ENCODE assay signal across 8 cellular contexts in the genomic region with DNA sequence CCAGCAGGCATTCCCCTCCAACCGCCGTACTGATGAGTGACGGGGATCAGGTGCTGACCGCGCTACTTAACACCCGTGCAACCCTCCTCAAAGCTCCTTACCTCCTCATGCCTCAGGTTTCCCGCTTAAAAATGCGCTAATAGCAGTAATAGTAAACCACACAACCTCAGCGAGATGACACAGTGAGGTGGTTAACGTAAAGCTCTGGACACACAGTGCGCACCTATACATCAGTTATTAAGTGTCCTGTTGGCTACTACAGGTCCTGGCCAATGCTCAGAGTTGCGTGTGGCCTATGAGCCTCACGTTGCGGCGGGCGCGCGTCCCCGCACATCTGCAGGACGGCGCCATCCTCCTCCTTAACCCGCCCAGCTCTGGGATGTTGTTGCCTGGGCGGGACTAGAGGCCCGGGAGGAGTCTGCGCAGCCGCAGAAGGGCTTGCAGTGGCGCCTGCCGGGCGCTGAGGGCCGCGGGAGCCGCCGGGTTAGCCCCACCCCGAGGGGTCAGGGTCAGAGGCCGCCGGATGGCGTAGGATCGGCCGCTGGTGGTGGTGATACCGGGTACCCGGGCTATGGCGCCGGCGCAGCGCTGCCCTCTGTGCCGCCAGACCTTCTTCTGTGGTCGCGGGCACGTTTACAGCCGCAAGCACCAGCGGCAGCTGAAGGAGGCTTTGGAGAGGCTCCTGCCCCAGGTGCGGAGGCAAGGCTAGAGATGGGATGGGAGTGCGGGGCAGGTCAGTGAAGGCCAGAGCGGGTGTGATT. TPM values are rescaled to one million over a fixed set of nuclear protein-coding genes. Genes with fewer than 3 reads are reported as not detected.
A peak's percentile ranks its signal among the peaks of the same experiment; 100 is the strongest.
DNase-seq lines count a peak whose midpoint lies in the region; ATAC-seq and TF ChIP-seq lines count a peak whose summit lies in the region.

A gene with protein sequence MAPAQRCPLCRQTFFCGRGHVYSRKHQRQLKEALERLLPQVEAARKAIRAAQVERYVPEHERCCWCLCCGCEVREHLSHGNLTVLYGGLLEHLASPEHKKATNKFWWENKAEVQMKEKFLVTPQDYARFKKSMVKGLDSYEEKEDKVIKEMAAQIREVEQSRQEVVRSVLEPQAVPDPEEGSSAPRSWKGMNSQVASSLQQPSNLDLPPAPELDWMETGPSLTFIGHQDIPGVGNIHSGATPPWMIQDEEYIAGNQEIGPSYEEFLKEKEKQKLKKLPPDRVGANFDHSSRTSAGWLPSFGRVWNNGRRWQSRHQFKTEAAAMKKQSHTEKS (plus strand): TSS at position 512 of the 761 bp plus-strand sequence. CDS start 60 bp downstream, at position 572.

- H3K36me3 Mint-ChIP-seq in Calu3 (ENCODE audit: insufficient read depth, unreplicated experiment), result peaks cover 34% of the 10 kb centered on the region
- peaks cover 36% of the 10 kb centered on the region for H3K36me3 Mint-ChIP-seq in endodermal cell (ENCODE audit: low read depth)

- H3K4me1 Mint-ChIP-seq in Calu3 (ENCODE audit: low read depth, unreplicated experiment) (peaks cover 9% of the 10 kb centered on the region), endodermal cell (peaks cover 15% of the 10 kb centered on the region)

- H3K4me3 ChIP-seq in HUES48 (ENCODE audit: low read depth, low read length) (peak within 1 kb of the TSS; percentile 76), NT2/D1 (ENCODE audit: insufficient read length, low read depth) (peak within 1 kb of the TSS; percentile 96), endodermal cell (ENCODE audit: low read length) (peak within 1 kb of the TSS; percentile 88), mesodermal cell (ENCODE audit: extremely low read depth, insufficient read depth, low read length, poor library complexity, severe bottlenecking) (peak within 1 kb of the TSS; percentile 96)

- H3K9ac ChIP-seq in HUES48 (ENCODE audit: low read depth, low read length) (peak within 1 kb of the TSS; percentile 71), NT2/D1 (ENCODE audit: insufficient read length, low read depth) (peak within 1 kb of the TSS; percentile 93), endodermal cell (ENCODE audit: extremely low read depth, low read length, poor library complexity, severe bottlenecking) (peak within 1 kb of the TSS; percentile 71)

- H3K27me3 Mint-ChIP-seq in Calu3 (ENCODE audit: unreplicated experiment) (no peaks in the 10 kb centered on the region), endodermal cell (ENCODE audit: insufficient read depth) (no peaks in the 10 kb centered on the region)

- H3K27me3 ChIP-seq in HUES48 (ENCODE audit: control insufficient read depth, insufficient read depth, low read length) (no peaks in the 10 kb centered on the region), NT2/D1 (ENCODE audit: insufficient read depth, insufficient read length) (no peaks in the 10 kb centered on the region), endodermal cell (ENCODE audit: control insufficient read depth, insufficient read depth, low read length, poor library complexity, severe bottlenecking) (no peaks in the 10 kb centered on the region)

- peaks cover 30% of the 10 kb centered on the region for H3K36me3 ChIP-seq in HUES48 (ENCODE audit: control insufficient read depth, insufficient read depth, low read length)
- H3K36me3 ChIP-seq in NT2/D1 (ENCODE audit: insufficient read depth, insufficient read length, low read length), result peaks cover 36% of the 10 kb centered on the region
- peaks cover 34% of the 10 kb centered on the region for H3K36me3 ChIP-seq in endodermal cell (ENCODE audit: control insufficient read depth, insufficient read depth, low read length)
- H3K36me3 ChIP-seq in mesodermal cell (ENCODE audit: control insufficient read depth, insufficient read depth, low read length), result peaks cover 47% of the 10 kb centered on the region

- intact Hi-C loops in Calu3 (cut with micrococcal nuclease; ENCODE audit: unreplicated experiment), result no loop called here

- H3K4me3 Mint-ChIP-seq in Calu3 (ENCODE audit: low read depth, unreplicated experiment) (peak within 1 kb of the TSS; percentile 99), endodermal cell (peak within 1 kb of the TSS; percentile 98)

- H3K27ac ChIP-seq in HUES48 (ENCODE audit: low read depth, low read length) (peak within 1 kb of the TSS; percentile 94), endodermal cell (ENCODE audit: low read depth, low read length) (peak within 1 kb of the TSS; percentile 25), mesodermal cell (ENCODE audit: low read depth, low read length, severe bottlenecking) (peak within 1 kb of the TSS; percentile 94)

- peak; percentile 93 for ATAC-seq in GM21423 (IDR thresholded peaks at IDR 0.05; ENCODE audit: unreplicated experiment)

- H3K4me1 ChIP-seq in HUES48 (ENCODE audit: control insufficient read depth, insufficient read depth, low read length) (peaks cover 10% of the 10 kb centered on the region; the same call in 1 of the 2 replicates), NT2/D1 (ENCODE audit: insufficient read depth, insufficient read length) (peaks cover 6% of the 10 kb centered on the region), endodermal cell (ENCODE audit: control insufficient read depth, insufficient read depth, low read length) (no peaks in the 10 kb centered on the region), mesodermal cell (ENCODE audit: control insufficient read depth, insufficient read depth, low read length, poor library complexity, severe bottlenecking) (peaks cover 12% of the 10 kb centered on the region)

- peak within 1 kb of the TSS; percentile 45 for H3K27ac Mint-ChIP-seq in Calu3 (ENCODE audit: unreplicated experiment)
- peak within 1 kb of the TSS; percentile 99 for H3K27ac Mint-ChIP-seq in endodermal cell

- CTCF ChIA-PET in Calu3 (lab: Charles Lee), result no interaction called here

- no TSS peak for BruUV-seq in Calu3 (replicated peaks; lab: Mats Ljungman, UMichigan)

- 0% methylated on average over 37 to 54 of the region's 54 CpGs for WGBS in endodermal cell (ENCODE audit: insufficient coverage in 1 of 2, insufficient read length in 1 of 2), 2 experiments
- WGBS in mesodermal cell (ENCODE audit: insufficient coverage in 2 of 2), 2 experiments, result 0% methylated on average over 52 to 54 of the region's 54 CpGs

- DNase-seq in Calu3, result peak; percentile 87
- DNase-seq in NT2/D1 (ENCODE audit: low read depth, low spot score), result peak; percentile 87
- DNase-seq in activated CD8-positive, alpha-beta memory T cell treated with anti-CD3 and anti-CD28 coated beads, Interleukin-2, amount 50 U/mL, for 24 hours (ENCODE audit: extremely low read depth), result peak; percentile 86
- peak; percentile 98 for DNase-seq in endodermal cell
- DNase-seq in stimulated activated CD8-positive, alpha-beta memory T cell treated with anti-CD3 and anti-CD28 coated beads, Interleukin-15, amount 100 ng/mL, for 4 hours (ENCODE audit: low read depth in 2 of 2), result peak; percentile 87 to 91

- no peaks in the 10 kb centered on the region for H3K9me3 Mint-ChIP-seq in Calu3 (ENCODE audit: low read depth, unreplicated experiment)
- peaks cover 7% of the 10 kb centered on the region for H3K9me3 Mint-ChIP-seq in endodermal cell

- TF ChIP-seq CTCF in Calu3 (IDR thresholded peaks at IDR 0.05; ENCODE audit: unreplicated experiment), result no peak
- peak; percentile 22 for TF ChIP-seq CTCF in endodermal cell (conservative IDR thresholded peaks at IDR 0.05)

- H3K9me3 ChIP-seq in HUES48 (ENCODE audit: control insufficient read depth, insufficient read depth, low read length) (no peaks in the 10 kb centered on the region; the same call in 1 of the 2 replicates), NT2/D1 (ENCODE audit: insufficient read depth, low read length) (peaks cover 5% of the 10 kb centered on the region; the same call in 1 of the 2 replicates), endodermal cell (ENCODE audit: control insufficient read depth, low read length) (peaks cover 1% of the 10 kb centered on the region), mesodermal cell (ENCODE audit: control insufficient read depth, low read length) (peaks cover 5% of the 10 kb centered on the region)

RNA-seq across cellular contexts. Expression of the gene that starts here (rescaled TPM):
- total RNA-seq in Calu3 (2022) (43.0 and 46.9 TPM in 2 replicates), endodermal cell (10 to 100 TPM; 38.7 to 43.3 TPM)
- polyA plus RNA-seq in endodermal cell (2013, experiment 1 of 2), result 17.1 TPM
- polyA plus RNA-seq in endodermal cell (2013, experiment 2 of 2), result 18.8 TPM
- polyA plus RNA-seq in mesodermal cell (2013, experiment 1 of 2), result 18.0 TPM
- polyA plus RNA-seq in mesodermal cell (2013, experiment 2 of 2), result 20.9 TPM

Comparison
In these comparisons a context has a peak if more than half of its experiments do, and no peak if none do; other contexts are left out.
1. Peak in every context shown above with its lines: DNase-seq, ATAC-seq, H3K4me3 ChIP-seq and H3K27ac ChIP-seq.
2. H3K27ac ChIP-seq: peak in every context shown above with its lines; median percentile 94 in HUES48; 94 in mesodermal cell; 25 in endodermal cell.